ENCODE assay signal across 16 cellular contexts in the genomic region with DNA sequence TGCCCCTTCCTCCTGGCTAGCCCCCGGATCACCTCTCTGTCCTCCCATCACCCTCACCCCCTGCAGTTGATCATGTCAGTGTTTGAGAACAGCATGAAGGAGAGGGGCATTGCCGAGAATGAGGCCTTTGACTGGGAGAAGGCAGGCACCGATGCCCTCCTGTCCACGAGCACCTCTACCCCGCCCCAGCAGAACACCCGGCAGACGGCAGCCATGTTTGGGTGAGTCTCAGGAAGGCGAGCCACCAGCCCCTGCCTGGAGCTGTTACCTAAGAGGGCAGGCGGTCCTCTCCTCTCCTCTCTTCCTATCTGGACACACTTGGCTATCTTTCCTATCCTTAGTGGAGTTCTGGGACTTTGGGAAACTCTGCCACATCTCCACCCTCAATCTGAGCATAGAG. TPM values are rescaled to one million over a fixed set of nuclear protein-coding genes. Genes with fewer than 3 reads are reported as not detected.
DNase-seq lines count a peak whose midpoint lies in the region; ATAC-seq, FAIRE-seq and TF ChIP-seq lines count a peak whose summit lies in the region.
"Had no signal": no experiment of that assay in that cellular context is flagged by ENCODE, and none has a peak within 500 bp of the region (broad histone marks: within the 10 kb centered on the region; RNA-seq: fewer than 3 reads in every experiment).

No MANE protein-coding gene starts in this region.

- H3K4me1 ChIP-seq in GM23338 (ENCODE audit: insufficient read depth) (no peaks in the 10 kb centered on the region), KMS-11 (ENCODE audit: low read depth, poor library complexity, severe bottlenecking) (peaks cover 23% of the 10 kb centered on the region)
- H3K4me1 ChIP-seq: SJCRH30 had no signal

- no peak overlapping the region for H3K4me2 ChIP-seq in GM23338
- H3K4me2 ChIP-seq in KMS-11: peak overlapping the region; percentile 58

- H3K27me3 Mint-ChIP-seq in GM23338 (ENCODE audit: insufficient read depth, low read depth, poor library complexity) (peaks cover 18% of the 10 kb centered on the region), nephron progenitor cell (ENCODE audit: low read depth, poor library complexity) (peaks cover 24% of the 10 kb centered on the region)
- no peaks in the 10 kb centered on the region for H3K27me3 Mint-ChIP-seq in activated T-helper 2 cell treated with anti-CD3 and anti-CD28 coated beads, Interferon-gamma antibody, Interleukin-2, Interleukin-4, amounts not matched to agents 10 μg/mL and 5 μg/mL and 100 μg/mL, durations not matched to agents 14 hours and 24 hours and 36 hours (ENCODE audit: low read depth)

- H3K27ac ChIP-seq in GM23338 (ENCODE audit: low read depth) (no peak overlapping the region), KMS-11 (peak overlapping the region; percentile 24; the same call in 1 of the 2 replicates)
- H3K27ac ChIP-seq: SJCRH30 had no signal

- H3K36me3 Mint-ChIP-seq in GM23338 (ENCODE audit: low read depth) (no peaks in the 10 kb centered on the region), nephron progenitor cell (ENCODE audit: low read depth) (no peaks in the 10 kb centered on the region)
- H3K36me3 Mint-ChIP-seq in activated T-helper 2 cell treated with anti-CD3 and anti-CD28 coated beads, Interferon-gamma antibody, Interleukin-2, Interleukin-4, amounts not matched to agents 10 μg/mL and 5 μg/mL and 100 μg/mL, durations not matched to agents 14 hours and 24 hours and 36 hours (ENCODE audit: low read depth): no peaks in the 10 kb centered on the region
- H3K36me3 Mint-ChIP-seq: CD14-positive monocyte had no signal

- intact Hi-C loops in activated T-helper 2 cell treated with anti-CD3 and anti-CD28 coated beads, Interferon-gamma antibody, Interleukin-2, Interleukin-4, amounts not matched to agents 10 μg/mL and 5 μg/mL and 100 μg/mL, durations not matched to agents 14 hours and 24 hours and 36 hours (cut with micrococcal nuclease): no loop called here

- H3K79me2 ChIP-seq in GM23338 (replicated peaks; ENCODE audit: insufficient read depth): no peaks in the 10 kb centered on the region
- no peaks in the 10 kb centered on the region for H3K79me2 ChIP-seq in KMS-11 (ENCODE audit: insufficient read depth, low read depth)

- no peaks in the 10 kb centered on the region for H3K36me3 ChIP-seq in GM23338 (ENCODE audit: insufficient read depth)
- no peaks in the 10 kb centered on the region for H3K36me3 ChIP-seq in KMS-11 (ENCODE audit: insufficient read depth)
- H3K36me3 ChIP-seq: SJCRH30 had no signal

- no peak overlapping the region for H3K27ac Mint-ChIP-seq in GM23338
- peak overlapping the region; percentile 74 for H3K27ac Mint-ChIP-seq in activated T-helper 2 cell treated with anti-CD3 and anti-CD28 coated beads, Interferon-gamma antibody, Interleukin-2, Interleukin-4, amounts not matched to agents 10 μg/mL and 5 μg/mL and 100 μg/mL, durations not matched to agents 14 hours and 24 hours and 36 hours
- H3K27ac Mint-ChIP-seq in nephron progenitor cell: peak overlapping the region; percentile 52

- H3K9ac ChIP-seq in KMS-11: no peak overlapping the region

- H3K9me3 Mint-ChIP-seq in GM23338 (no peaks in the 10 kb centered on the region; the same call in 2 of the 3 replicates), nephron progenitor cell (no peaks in the 10 kb centered on the region)
- no peaks in the 10 kb centered on the region for H3K9me3 Mint-ChIP-seq in activated T-helper 2 cell treated with anti-CD3 and anti-CD28 coated beads, Interferon-gamma antibody, Interleukin-2, Interleukin-4, amounts not matched to agents 10 μg/mL and 5 μg/mL and 100 μg/mL, durations not matched to agents 14 hours and 24 hours and 36 hours
- H3K9me3 Mint-ChIP-seq: CD14-positive monocyte had no signal

- TF ChIP-seq POLR2A in GM12891 (IDR thresholded peaks at IDR 0.05; ENCODE audit: low read depth, low read length): no peak

- H3K4me3 ChIP-seq in GM23338 (no peak overlapping the region), KMS-11 (IDR thresholded peaks at IDR 0.05; ENCODE audit: insufficient read depth, low read depth, low read length) (no peak overlapping the region)
- H3K4me3 ChIP-seq: SJCRH30 had no signal

- no peak; the same call in 1 of the 3 replicates for ATAC-seq in GM23338
- no peak for ATAC-seq in HG03039 (IDR thresholded peaks at IDR 0.05; ENCODE audit: unreplicated experiment)

- peak overlapping the region; percentile 85 for H2AFZ ChIP-seq in GM23338
- H2AFZ ChIP-seq in KMS-11 (ENCODE audit: low read depth): peak overlapping the region; percentile 58; the same call in 1 of the 2 replicates

- peaks cover 10% of the 10 kb centered on the region; the same call in 2 of the 3 replicates for H3K4me1 Mint-ChIP-seq in GM23338
- H3K4me1 Mint-ChIP-seq in activated T-helper 2 cell treated with anti-CD3 and anti-CD28 coated beads, Interferon-gamma antibody, Interleukin-2, Interleukin-4, amounts not matched to agents 10 μg/mL and 5 μg/mL and 100 μg/mL, durations not matched to agents 14 hours and 24 hours and 36 hours (ENCODE audit: low read depth): peaks cover 33% of the 10 kb centered on the region
- H3K4me1 Mint-ChIP-seq in nephron progenitor cell: peaks cover 24% of the 10 kb centered on the region
- H3K4me1 Mint-ChIP-seq: CD14-positive monocyte had no signal

- no peak for TF ChIP-seq CTCF in GM23338 (conservative IDR thresholded peaks at IDR 0.05; ENCODE audit: low read depth in 2 of 2)
- TF ChIP-seq CTCF in KMS-11 (conservative IDR thresholded peaks at IDR 0.05; ENCODE audit: low read depth, low read length): no peak
- TF ChIP-seq CTCF in nephron progenitor cell (IDR thresholded peaks at IDR 0.05): no peak

- no peak for FAIRE-seq in GM12891 (lab: Jason Lieb, UNC)

- no peaks in the 10 kb centered on the region for H3K9me2 ChIP-seq in GM23338 (ENCODE audit: insufficient read depth)

- H4K20me1 ChIP-seq in GM23338 (replicated peaks; ENCODE audit: insufficient read depth): no peaks in the 10 kb centered on the region
- no peaks in the 10 kb centered on the region for H4K20me1 ChIP-seq in KMS-11 (ENCODE audit: insufficient read depth)

- no peaks in the 10 kb centered on the region for H3F3A ChIP-seq in GM23338 (replicated peaks; ENCODE audit: low read depth)

- no peaks in the 10 kb centered on the region for H3K27me3 ChIP-seq in GM23338 (ENCODE audit: insufficient read depth)
- H3K27me3 ChIP-seq in KMS-11 (ENCODE audit: insufficient read depth, low read depth): no peaks in the 10 kb centered on the region

- H3K4me3 Mint-ChIP-seq in GM23338: no peak overlapping the region
- H3K4me3 Mint-ChIP-seq in activated T-helper 2 cell treated with anti-CD3 and anti-CD28 coated beads, Interferon-gamma antibody, Interleukin-2, Interleukin-4, amounts not matched to agents 10 μg/mL and 5 μg/mL and 100 μg/mL, durations not matched to agents 14 hours and 24 hours and 36 hours (ENCODE audit: low read depth): no peak overlapping the region
- H3K4me3 Mint-ChIP-seq in nephron progenitor cell: no peak overlapping the region
- H3K4me3 Mint-ChIP-seq: CD14-positive monocyte had no signal

- no peak for DNase-seq in GM23338 (ENCODE audit: low spot score)
- no peak for DNase-seq in activated T-helper 2 cell treated with anti-CD3 and anti-CD28 coated beads, Interferon-gamma antibody, Interleukin-2, Interleukin-4, amounts not matched to agents 10 μg/mL and 5 μg/mL and 100 μg/mL, durations not matched to agents 14 hours and 24 hours and 36 hours (ENCODE audit: low spot score)
- DNase-seq in nephron progenitor cell: no peak
- no peak for DNase-seq in GM12891 (ENCODE audit: insufficient read length, low spot score)
- DNase-seq in dermis blood vessel endothelial cell: no peak
- DNase-seq in NOMO-1 (lab: John Stamatoyannopoulos, UW; ENCODE audit: unreplicated experiment in 2 of 2): no peak
- DNase-seq: AML-193; COR-L47; DMS153; NCI-H1930; NK-92 treated with Interleukin-12 subunit alpha and Interleukin-12 subunit beta, amount 100 ng/mL, for 24 hours; SJCRH30 had no signal

TF ChIP-seq in GM23338, 12 proteins besides CTCF, POLR2A, EP300 and RAD21 (continues in another document):
- TF ChIP-seq ZNF114 (CRISPR knock-in tag; IDR thresholded peaks at IDR 0.05) (no peak), POLR2AphosphoS5 (IDR thresholded peaks at IDR 0.05; ENCODE audit: low read depth) (no peak)

TF ChIP-seq in GM12891, 5 proteins besides CTCF, POLR2A, EP300 and RAD21 (continues in another document):
- TF ChIP-seq PAX5 (IDR thresholded peaks at IDR 0.05; ENCODE audit: insufficient read depth, low read length, severe bottlenecking) (no peak), POLR2AphosphoS5 (IDR thresholded peaks at IDR 0.05; ENCODE audit: low read depth, low read length) (no peak), TAF1 (IDR thresholded peaks at IDR 0.05; ENCODE audit: low read depth, low read length) (no peak)

RNA-seq across cellular contexts. Expression of gene TTBK1, which starts 14.5 kb away (rescaled TPM):
- 1.1 and 1.2 TPM in 2 replicates for total RNA-seq in GM23338 (2014; rRNA removed; shearing (Covaris generic))
- polyA plus RNA-seq in GM23338 (2016; fragmentation: Nextera tagmentation; extraction: Ambion mirVana): 0.14 and 0.29 TPM in 2 replicates
- total RNA-seq in activated T-helper 2 cell treated with anti-CD3 and anti-CD28 coated beads, Interferon-gamma antibody, Interleukin-2, Interleukin-4, amounts not matched to agents 10 μg/mL and 5 μg/mL and 100 μg/mL, durations not matched to agents 14 hours and 24 hours and 36 hours: 1.5 TPM in 2 replicates
- polyA plus RNA-seq in GM12891 (2012; ENCODE audit: low read depth, missing spikeins): 0.03 TPM
- total RNA-seq in dermis blood vessel endothelial cell: 0.05 TPM in 1 of 2 replicates, not detected in the other
- total RNA-seq: SJCRH30 had no signal
- polyA plus RNA-seq: CD14-positive monocyte had no signal

RNA-seq across cellular contexts. Expression of gene DNPH1, which starts 28.5 kb away (rescaled TPM):
- total RNA-seq in GM23338 (2014; rRNA removed; shearing (Covaris generic)): 18.0 and 29.2 TPM in 2 replicates
- 43.4 and 50.0 TPM in 2 replicates for polyA plus RNA-seq in GM23338 (2016; fragmentation: Nextera tagmentation; extraction: Ambion mirVana)
- total RNA-seq in activated T-helper 2 cell treated with anti-CD3 and anti-CD28 coated beads, Interferon-gamma antibody, Interleukin-2, Interleukin-4, amounts not matched to agents 10 μg/mL and 5 μg/mL and 100 μg/mL, durations not matched to agents 14 hours and 24 hours and 36 hours: 70.5 and 76.7 TPM in 2 replicates
- 113 TPM for polyA plus RNA-seq in GM12891 (2012; ENCODE audit: low read depth, missing spikeins)
- total RNA-seq in dermis blood vessel endothelial cell: 29.0 and 31.5 TPM in 2 replicates

RNA-seq across cellular contexts. Expression of gene SLC22A7, which starts 40.3 kb away (rescaled TPM):
- total RNA-seq in GM23338 (2014; rRNA removed; shearing (Covaris generic)): not detected in 2 replicates
- polyA plus RNA-seq in GM23338 (2016; fragmentation: Nextera tagmentation; extraction: Ambion mirVana): 0.14 and 0.31 TPM in 2 replicates
- total RNA-seq in activated T-helper 2 cell treated with anti-CD3 and anti-CD28 coated beads, Interferon-gamma antibody, Interleukin-2, Interleukin-4, amounts not matched to agents 10 μg/mL and 5 μg/mL and 100 μg/mL, durations not matched to agents 14 hours and 24 hours and 36 hours: not detected in 2 replicates
- polyA plus RNA-seq in GM12891 (2012; ENCODE audit: low read depth, missing spikeins): 0.37 TPM
- total RNA-seq in dermis blood vessel endothelial cell: not detected in 2 replicates
- total RNA-seq: LHCN-M2, SJCRH30 had no signal
- polyA plus RNA-seq: CD14-positive monocyte had no signal

RNA-seq across cellular contexts. Expression of gene CRIP3, which starts 50.9 kb away (rescaled TPM):
- total RNA-seq in GM23338 (2014; rRNA removed; shearing (Covaris generic)): 18.8 and 22.0 TPM in 2 replicates
- polyA plus RNA-seq in GM23338 (2016; fragmentation: Nextera tagmentation; extraction: Ambion mirVana): 36.0 and 39.9 TPM in 2 replicates
- total RNA-seq in activated T-helper 2 cell treated with anti-CD3 and anti-CD28 coated beads, Interferon-gamma antibody, Interleukin-2, Interleukin-4, amounts not matched to agents 10 μg/mL and 5 μg/mL and 100 μg/mL, durations not matched to agents 14 hours and 24 hours and 36 hours: 0.34 and 0.75 TPM in 2 replicates
- 12.2 TPM for polyA plus RNA-seq in GM12891 (2012; ENCODE audit: low read depth, missing spikeins)
- total RNA-seq in dermis blood vessel endothelial cell: 0.34 TPM in 1 of 2 replicates, not detected in the other
- total RNA-seq: LHCN-M2, SJCRH30 had no signal
